24 cellular contexts compared by ENCODE assay signal in genomic region chr21:44365967-44366585, GRCh38. TPM values are rescaled to one million over a fixed set of nuclear protein-coding genes. Genes with fewer than 3 reads are reported as not detected.
"Had no signal": no experiment of that assay in that cellular context is flagged by ENCODE, and none has a peak within 500 bp of the region (broad histone marks: within the 10 kb centered on the region; RNA-seq: fewer than 3 reads in every experiment).

No MANE protein-coding gene starts in this region.

- H3K4me1 ChIP-seq: foreskin keratinocyte, vagina had no signal

- H3K27ac ChIP-seq: foreskin keratinocyte, SJSA1, vagina had no signal

- H3K4me1 Mint-ChIP-seq: activated naive CD8-positive, alpha-beta T cell treated with anti-CD3 and anti-CD28 coated beads for 36 hours; neural crest cell; stimulated activated effector memory CD8-positive, alpha-beta T cell treated with anti-CD3 and anti-CD28 coated beads, Interleukin-12 subunit alpha, Interleukin-12 subunit beta, amount 100 ng/mL, for 72 hours had no signal

- H3K4me3 ChIP-seq: SJSA1, vagina had no signal

- H3K9me3 ChIP-seq: SJSA1, vagina had no signal

- H3K27ac Mint-ChIP-seq: activated CD4-positive, alpha-beta memory T cell treated with anti-CD3 and anti-CD28 coated beads for 36 hours; activated naive CD8-positive, alpha-beta T cell treated with anti-CD3 and anti-CD28 coated beads for 36 hours; immature natural killer cell; memory B cell; progenitor cell of endocrine pancreas; stimulated activated effector memory CD8-positive, alpha-beta T cell treated with anti-CD3 and anti-CD28 coated beads, Interleukin-12 subunit alpha, Interleukin-12 subunit beta, amount 100 ng/mL, for 72 hours; stimulated activated naive CD8-positive, alpha-beta T cell treated with anti-CD3 and anti-CD28 coated beads, Interleukin-15, amount 100 ng/mL, for 72 hours had no signal

- H3K36me3 ChIP-seq: SJSA1, vagina had no signal

- DNase-seq: activated CD4-positive, alpha-beta memory T cell treated with anti-CD3 and anti-CD28 coated beads for 36 hours; activated CD4-positive, alpha-beta T cell treated with anti-CD3 and anti-CD28 coated beads for 48 hours; activated naive CD4-positive, alpha-beta T cell treated with Interleukin-2 at 50 U/mL for 16 hours; activated naive CD8-positive, alpha-beta T cell treated with anti-CD3 and anti-CD28 coated beads for 36 hours; amygdala; cerebellar nuclear complex; cortex of kidney; effector CD4-positive, alpha-beta T cell; erythroblast; foreskin keratinocyte; immature natural killer cell; kidney glomerular epithelial cell; left ventricle myocardium superior; retina; stimulated activated CD4-positive, alpha-beta T cell treated with anti-CD3 and anti-CD28 coated beads, Interleukin-2, amount 100 ng/mL, for 24 hours; stimulated activated naive CD8-positive, alpha-beta T cell treated with anti-CD3 and anti-CD28 coated beads, Interleukin-15, amount 100 ng/mL, for 72 hours; trophoblast cell had no signal

- H3K4me3 Mint-ChIP-seq: activated CD4-positive, alpha-beta memory T cell treated with anti-CD3 and anti-CD28 coated beads for 36 hours; activated naive CD8-positive, alpha-beta T cell treated with anti-CD3 and anti-CD28 coated beads for 36 hours; immature natural killer cell; memory B cell; neural crest cell; stimulated activated effector memory CD8-positive, alpha-beta T cell treated with anti-CD3 and anti-CD28 coated beads, Interleukin-12 subunit alpha, Interleukin-12 subunit beta, amount 100 ng/mL, for 72 hours; stimulated activated naive CD8-positive, alpha-beta T cell treated with anti-CD3 and anti-CD28 coated beads, Interleukin-15, amount 100 ng/mL, for 72 hours had no signal

- H3K27me3 ChIP-seq: SJSA1, vagina had no signal

- H3K27me3 Mint-ChIP-seq: activated CD4-positive, alpha-beta memory T cell treated with anti-CD3 and anti-CD28 coated beads for 36 hours; activated naive CD8-positive, alpha-beta T cell treated with anti-CD3 and anti-CD28 coated beads for 36 hours; stimulated activated naive CD8-positive, alpha-beta T cell treated with anti-CD3 and anti-CD28 coated beads, Interleukin-15, amount 100 ng/mL, for 72 hours had no signal

- H3K36me3 Mint-ChIP-seq: stimulated activated effector memory CD8-positive, alpha-beta T cell treated with anti-CD3 and anti-CD28 coated beads, Interleukin-12 subunit alpha, Interleukin-12 subunit beta, amount 100 ng/mL, for 72 hours had no signal

RNA-seq across cellular contexts. Expression of gene TRPM2, which starts 12.7 kb away (rescaled TPM):
- total RNA-seq: myocyte, neural crest cell had no signal
